1 cellular context compared by ENCODE assay signal in genomic region chr6:97726378-97726777, GRCh38.
TF ChIP-seq lines count a peak whose summit lies in the region.

No MANE protein-coding gene starts in this region.

TF ChIP-seq in H1, 55 proteins besides CTCF, POLR2A, EP300 and RAD21 (continued from another document):
- TF ChIP-seq CHD7 (IDR thresholded peaks at IDR 0.05; ENCODE audit: insufficient replicate concordance, low read length): peak; percentile 38
- TF ChIP-seq SP1 (IDR thresholded peaks at IDR 0.05; ENCODE audit: low read depth, low read length): no peak
- 0 out of 4 replicates have a peak, but pooled peaks of 1 of the 2 experiments have one; percentile 35 for TF ChIP-seq SIN3A (conservative IDR thresholded peaks at IDR 0.05 in 1 of 2, IDR thresholded peaks at IDR 0.05 in 1 of 2; ENCODE audit: low read depth in 1 of 2, low read length in 2 of 2)
